In genomic region chr2:144582651-144583361, GRCh38 we compare ENCODE assay signal across 1 cellular context.
TF ChIP-seq lines count a peak whose summit lies in the region.

No MANE protein-coding gene starts in this region.

TF ChIP-seq in IMR-90, 13 proteins besides CTCF, POLR2A, EP300 and RAD21:
- TF ChIP-seq CEBPB (IDR thresholded peaks at IDR 0.05; ENCODE audit: low read depth, low read length) (no peak), RCOR1 (IDR thresholded peaks at IDR 0.05; ENCODE audit: insufficient replicate concordance, low read length) (no peak), SMC3 (IDR thresholded peaks at IDR 0.05; ENCODE audit: low read depth, low read length) (no peak), MAZ (IDR thresholded peaks at IDR 0.05; ENCODE audit: borderline replicate concordance, low read depth, low read length) (no peak), BHLHE40 (IDR thresholded peaks at IDR 0.05; ENCODE audit: low read depth, low read length) (no peak), MAFK (IDR thresholded peaks at IDR 0.05; ENCODE audit: low read depth, low read length) (no peak), CHD1 (IDR thresholded peaks at IDR 0.05; ENCODE audit: low read depth, low read length) (no peak)
- TF ChIP-seq, protein P1, sequence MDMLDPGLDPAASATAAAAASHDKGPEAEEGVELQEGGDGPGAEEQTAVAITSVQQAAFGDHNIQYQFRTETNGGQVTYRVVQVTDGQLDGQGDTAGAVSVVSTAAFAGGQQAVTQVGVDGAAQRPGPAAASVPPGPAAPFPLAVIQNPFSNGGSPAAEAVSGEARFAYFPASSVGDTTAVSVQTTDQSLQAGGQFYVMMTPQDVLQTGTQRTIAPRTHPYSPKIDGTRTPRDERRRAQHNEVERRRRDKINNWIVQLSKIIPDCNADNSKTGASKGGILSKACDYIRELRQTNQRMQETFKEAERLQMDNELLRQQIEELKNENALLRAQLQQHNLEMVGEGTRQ (IDR thresholded peaks at IDR 0.05; ENCODE audit: low read depth, low read length): no peak
- TF ChIP-seq, protein P2, sequence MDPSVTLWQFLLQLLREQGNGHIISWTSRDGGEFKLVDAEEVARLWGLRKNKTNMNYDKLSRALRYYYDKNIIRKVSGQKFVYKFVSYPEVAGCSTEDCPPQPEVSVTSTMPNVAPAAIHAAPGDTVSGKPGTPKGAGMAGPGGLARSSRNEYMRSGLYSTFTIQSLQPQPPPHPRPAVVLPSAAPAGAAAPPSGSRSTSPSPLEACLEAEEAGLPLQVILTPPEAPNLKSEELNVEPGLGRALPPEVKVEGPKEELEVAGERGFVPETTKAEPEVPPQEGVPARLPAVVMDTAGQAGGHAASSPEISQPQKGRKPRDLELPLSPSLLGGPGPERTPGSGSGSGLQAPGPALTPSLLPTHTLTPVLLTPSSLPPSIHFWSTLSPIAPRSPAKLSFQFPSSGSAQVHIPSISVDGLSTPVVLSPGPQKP (IDR thresholded peaks at IDR 0.05; ENCODE audit: borderline replicate concordance, low read depth, low read length): no peak
